8 cellular contexts compared by ENCODE assay signal in genomic region chr10:78029294-78030226, GRCh38. TPM values are rescaled to one million over a fixed set of nuclear protein-coding genes. Genes with fewer than 3 reads are reported as not detected.
DNase-seq lines count a peak whose midpoint lies in the region; ATAC-seq and TF ChIP-seq lines count a peak whose summit lies in the region.

Gene POLR3A, minus strand, starts transcription at chr10:78029515. Its CDS starts 108 bp downstream, at chr10:78029407.

- no peak for TF ChIP-seq CTCF in activated B cell treated with CpG ODN at 0.5 μM for 24 hours (IDR thresholded peaks at IDR 0.05)

- H3K27ac Mint-ChIP-seq in activated B cell treated with CpG ODN at 0.5 μM for 24 hours = peak within 1 kb of the TSS; percentile 88

- H3K9me3 Mint-ChIP-seq in activated B cell treated with CpG ODN at 0.5 μM for 24 hours = no peaks in the 10 kb centered on the region

- DNase-seq in AG08396 (ENCODE audit: low spot score) (peak; percentile 93), NCI-H2227 treated with DMSO at 0.1 percent for 48 hours (lab: John Stamatoyannopoulos, UW) (peak; percentile 87), activated B cell treated with CpG ODN at 0.5 μM for 24 hours (peak; percentile 85), iris pigment epithelial cell (ENCODE audit: low read depth) (peak; percentile 99)
- DNase-seq in central memory CD4-positive, alpha-beta T cell = peak; percentile 92
- DNase-seq in stimulated activated CD4-positive, alpha-beta T cell treated with anti-CD3 and anti-CD28 coated beads, Interleukin-12 subunit alpha, Interleukin-12 subunit beta, amount 100 ng/mL, for 4 hours = peak; percentile 89

- CTCF ChIA-PET in activated B cell treated with CpG ODN at 0.5 μM for 24 hours (lab: Charles Lee) = interaction anchor here (1.0 to 2.0 kb wide), 4 partner anchors 13 to 1165 kb away, joined by 3 to 5 read pairs (median 3); no protein-coding TSS in a partner anchor

- H3K36me3 Mint-ChIP-seq in activated B cell treated with CpG ODN at 0.5 μM for 24 hours (ENCODE audit: low read depth) = peaks cover 45% of the 10 kb centered on the region

- POLR2A ChIA-PET in activated B cell treated with CpG ODN at 0.5 μM for 24 hours (lab: Charles Lee) = interaction anchor here (0.7 to 1.1 kb wide), 4 partner anchors 12 to 1414 kb away, joined by 3 to 7 read pairs (median 5); no protein-coding TSS in a partner anchor

- no peaks in the 10 kb centered on the region for H3K27me3 Mint-ChIP-seq in activated B cell treated with CpG ODN at 0.5 μM for 24 hours

- peak; percentile 64 for ATAC-seq in GM18907 (IDR thresholded peaks at IDR 0.05; ENCODE audit: unreplicated experiment)
- ATAC-seq in HG03159 (IDR thresholded peaks at IDR 0.05; ENCODE audit: unreplicated experiment) = peak; percentile 49
- peak; percentile 57 for ATAC-seq in activated B cell treated with CpG ODN at 0.5 μM for 24 hours (ENCODE audit: low read depth)

- peaks cover 43% of the 10 kb centered on the region for H3K4me1 Mint-ChIP-seq in activated B cell treated with CpG ODN at 0.5 μM for 24 hours

- peak within 1 kb of the TSS; percentile 99 for H3K4me3 Mint-ChIP-seq in activated B cell treated with CpG ODN at 0.5 μM for 24 hours

- intact Hi-C loops in activated B cell treated with CpG ODN at 0.5 μM for 24 hours (cut with micrococcal nuclease) = loop anchor here (1.0 to 10.0 kb wide), 10 partner anchors 151 to 1905 kb away; partner anchors contain the start of genes NUTM2E and PPIF

RNA-seq across cellular contexts. Expression of gene POLR3A, which starts in this region (rescaled TPM):
- 17.0 and 20.3 TPM in 2 replicates for total RNA-seq in activated B cell treated with CpG ODN at 0.5 μM for 24 hours

Comparison
In these comparisons a context has a peak if more than half of its experiments do, and no peak if none do; other contexts are left out.
1. Peak in every context shown above with its lines: DNase-seq and ATAC-seq.